ENCODE assay signal across 8 cellular contexts in the genomic region with DNA sequence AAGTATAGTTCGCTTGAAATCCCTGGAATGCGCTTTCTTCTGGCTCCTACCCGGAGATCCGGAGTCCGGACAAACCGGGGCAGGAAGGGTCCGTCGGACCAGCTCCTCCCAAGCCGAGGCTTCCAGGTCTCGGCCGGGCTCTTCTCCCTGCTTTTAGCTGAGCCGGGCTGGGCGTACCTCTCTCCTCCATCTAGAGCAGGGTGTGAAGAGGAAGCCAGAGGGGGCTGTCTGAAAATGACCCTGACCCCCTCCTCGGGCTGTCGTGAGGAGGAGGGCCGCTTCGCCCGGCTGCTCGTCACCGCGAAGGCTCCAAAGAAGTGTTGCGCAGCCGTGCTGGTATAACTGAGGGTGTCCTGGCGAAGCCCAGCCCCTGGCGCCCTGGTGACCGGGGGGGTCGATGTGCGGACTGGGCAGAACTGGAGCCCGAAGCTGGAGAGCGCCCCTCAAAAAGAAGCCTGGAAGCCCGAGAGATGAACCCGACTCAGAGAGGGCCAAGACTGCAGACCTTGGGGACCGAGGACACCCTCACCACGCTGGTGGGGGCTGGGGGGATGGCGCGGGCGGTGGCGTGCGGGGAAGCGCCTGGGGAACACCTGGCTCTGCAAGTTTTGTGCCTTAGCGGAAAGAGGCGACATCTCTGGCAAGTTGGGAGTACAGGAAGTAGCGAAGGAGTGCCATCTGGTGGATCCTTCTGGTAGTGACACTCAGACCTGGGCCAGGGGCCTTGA. TPM values are rescaled to one million over a fixed set of nuclear protein-coding genes. Genes with fewer than 3 reads are reported as not detected.
DNase-seq lines count a peak whose midpoint lies in the region; ATAC-seq, FAIRE-seq and TF ChIP-seq lines count a peak whose summit lies in the region.

No MANE protein-coding gene starts in this region.

- peak overlapping the region; percentile 60 to 81 (median 62) for H3K4me3 ChIP-seq in HepG2 (replicated peaks in 1 of 3; ENCODE audit: insufficient read depth in 1 of 3, low read depth in 2 of 3, low read length in 3 of 3)

- peak; percentile 17 for ATAC-seq in HepG2
- no peak for ATAC-seq in GM19395 (IDR thresholded peaks at IDR 0.05; ENCODE audit: unreplicated experiment)

- in situ Hi-C loops in HepG2 (cut with HindIII; ENCODE audit: extremely low pct_ligation_motif_present, low pct_unique_long_range_greater_than_20kb) = loop anchor here (5.0 kb wide), 1 partner anchor 35 kb away; a partner anchor contains a TSS

- peak; percentile 81 for TF ChIP-seq RAD21 in HepG2 (CRISPR knock-in tag; IDR thresholded peaks at IDR 0.05)

- DNase-seq in DMS153 treated with DMSO at 0.1 percent for 48 hours (lab: John Stamatoyannopoulos, UW; ENCODE audit: unreplicated experiment) (peak; percentile 58), HFFc6 (peak; percentile 77), NCI-H226 (peak; percentile 44), HepG2 (ENCODE audit: low spot score) (peak; percentile 81)
- DNase-seq in activated CD4-positive, alpha-beta T cell treated with anti-CD3 and anti-CD28 coated beads for 4 hours = peak; percentile 67 to 80
- DNase-seq in stimulated activated CD4-positive, alpha-beta T cell treated with anti-CD3 and anti-CD28 coated beads, Interleukin-2, amount 100 ng/mL, for 4 hours (ENCODE audit: low read depth) = peak; percentile 69

- H3K9me3 Mint-ChIP-seq in HFFc6 = no peaks in the 10 kb centered on the region
- H3K9me3 Mint-ChIP-seq in dendritic cell treated with granulocyte-macrophage colony-stimulating factor and Interleukin-4, amounts not matched to agents 40 ng/mL and 50 ng/mL, for 4 days = no peaks in the 10 kb centered on the region

- H3K4me3 Mint-ChIP-seq in HFFc6 = peak overlapping the region; percentile 88
- H3K4me3 Mint-ChIP-seq in dendritic cell treated with granulocyte-macrophage colony-stimulating factor and Interleukin-4, amounts not matched to agents 40 ng/mL and 50 ng/mL, for 4 days = peak overlapping the region; percentile 79

- no TSS peak for BruUV-seq in HepG2 (replicated peaks; lab: Mats Ljungman, UMichigan)

- no peaks in the 10 kb centered on the region for H3K36me3 Mint-ChIP-seq in HFFc6 (ENCODE audit: low read depth)
- no peaks in the 10 kb centered on the region for H3K36me3 Mint-ChIP-seq in dendritic cell treated with granulocyte-macrophage colony-stimulating factor and Interleukin-4, amounts not matched to agents 40 ng/mL and 50 ng/mL, for 4 days (ENCODE audit: low read depth)

- WGBS in HepG2 (ENCODE audit: low lambda C conversion rate) = 1% methylated on average over 35 of the region's 43 CpGs

- POLR2A ChIA-PET in HepG2 (lab: Yijun Ruan, JAX) = interaction anchor here (0.8 to 9.0 kb wide), 7 partner anchors 12 to 74 kb away, joined by 3 to 141 read pairs (median 8); no protein-coding TSS in a partner anchor

- TF ChIP-seq CTCF in HFFc6 (IDR thresholded peaks at IDR 0.05) (peak; percentile 94), HepG2 (CRISPR knock-in tag; IDR thresholded peaks at IDR 0.05) (peak; percentile 88)

- peak; percentile 81 for FAIRE-seq in HepG2 (lab: Jason Lieb, UNC)

- TF ChIP-seq EP300 in HepG2 (IDR thresholded peaks at IDR 0.05; ENCODE audit: low read depth in 2 of 2, low read length in 2 of 2) (peak in 1 of 2 experiments; percentile 38; a peak in 1 of 4 replicates), HepG2 (CRISPR knock-in tag; IDR thresholded peaks at IDR 0.05; ENCODE audit: borderline replicate concordance) (no peak; the same call in 1 of the 2 replicates)

- peak overlapping the region; percentile 99 for H3K4me2 ChIP-seq in HepG2 (ENCODE audit: low read depth, low read length)

- CTCF ChIA-PET in HepG2 (lab: Yijun Ruan, JAX; ENCODE audit: low intra/inter-chr PET ratio, low total read pairs) = interaction anchor here (1.4 to 3.8 kb wide), 5 partner anchors 8 to 48 kb away, joined by 3 to 45 read pairs (median 13); no protein-coding TSS in a partner anchor

- H3K36me3 ChIP-seq in HepG2 (replicated peaks in 1 of 2; ENCODE audit: control insufficient read depth in 1 of 2, insufficient read depth in 2 of 2, low read length in 2 of 2) = no peaks in the 10 kb centered on the region

- peaks cover 2 to 16% of the 10 kb centered on the region in 2 experiments; a peak in 4 of 5 replicates for H3K27me3 ChIP-seq in HepG2 (ENCODE audit: control insufficient read depth in 1 of 2, insufficient read depth in 2 of 2, low read length in 2 of 2)

- H3K9ac ChIP-seq in HepG2 (ENCODE audit: insufficient read depth, low read depth, low read length) = peak overlapping the region; percentile 73

- H2AFZ ChIP-seq in HepG2 (ENCODE audit: low read length) = no peak overlapping the region

- peak in 1 of 2 experiments; percentile 36; a peak in 1 of 4 replicates for TF ChIP-seq POLR2A in HepG2 (IDR thresholded peaks at IDR 0.05; ENCODE audit: insufficient read depth in 1 of 2, low read depth in 2 of 2, low read length in 2 of 2)

- peak overlapping the region; percentile 81 for H3K27ac ChIP-seq in HepG2 (ENCODE audit: extremely low read length, insufficient read depth, low read length)

- H4K20me1 ChIP-seq in HepG2 (ENCODE audit: insufficient read depth, low read length) = no peaks in the 10 kb centered on the region

- peaks cover 14% of the 10 kb centered on the region for H3K27me3 Mint-ChIP-seq in HFFc6 (ENCODE audit: insufficient read depth)
- H3K27me3 Mint-ChIP-seq in dendritic cell treated with granulocyte-macrophage colony-stimulating factor and Interleukin-4, amounts not matched to agents 40 ng/mL and 50 ng/mL, for 4 days = peaks cover 50% of the 10 kb centered on the region

- peaks cover 12% of the 10 kb centered on the region for H3K79me2 ChIP-seq in HepG2 (ENCODE audit: insufficient read depth, low read length)

- intact Hi-C loops in dendritic cell treated with granulocyte-macrophage colony-stimulating factor and Interleukin-4, amounts not matched to agents 40 ng/mL and 50 ng/mL, for 4 days (cut with micrococcal nuclease) = loop anchor here (1.0 to 2.0 kb wide), 3 partner anchors 7 to 49 kb away; no protein-coding TSS in a partner anchor
- intact Hi-C loops in HepG2 (cut with micrococcal nuclease; ENCODE audit: unreplicated experiment) = loop anchor here (1.0 to 5.0 kb wide), 3 partner anchors 7 to 49 kb away; a partner anchor contains a TSS

- peaks cover 34% of the 10 kb centered on the region for H3K4me1 ChIP-seq in HepG2 (ENCODE audit: insufficient read depth, low read length)

- H3K27ac Mint-ChIP-seq in HFFc6 = peak overlapping the region; percentile 61
- H3K27ac Mint-ChIP-seq in dendritic cell treated with granulocyte-macrophage colony-stimulating factor and Interleukin-4, amounts not matched to agents 40 ng/mL and 50 ng/mL, for 4 days = peak overlapping the region; percentile 40

- no peaks in the 10 kb centered on the region for H3K9me3 ChIP-seq in HepG2 (ENCODE audit: low read length)

- peaks cover 49% of the 10 kb centered on the region for H3K4me1 Mint-ChIP-seq in HFFc6 (ENCODE audit: low read depth)
- peaks cover 90% of the 10 kb centered on the region for H3K4me1 Mint-ChIP-seq in dendritic cell treated with granulocyte-macrophage colony-stimulating factor and Interleukin-4, amounts not matched to agents 40 ng/mL and 50 ng/mL, for 4 days (ENCODE audit: low read depth)

RNA-seq across cellular contexts. Expression of a gene that starts 5.7 kb away (rescaled TPM):
- 10 to 100 TPM; 14.5 to 21.1 (median 19.9) TPM for total RNA-seq in HFFc6 (2021; fragmentation: NEBNext Ultra II Directional; extraction: Animal tissue kit (Norgen Biotek cat#: 25700))
- total RNA-seq in HepG2 (2016; rRNA removed; fragmentation: Illumina TruSeq; extraction: Trizol) = 18.0 and 27.7 TPM in 2 replicates
- total RNA-seq in HepG2 (2016; cell fraction: cytosol; rRNA removed; fragmentation: Illumina TruSeq; extraction: Trizol; ENCODE audit: low read depth) = 8.5 and 8.9 TPM in 2 replicates
- total RNA-seq in HepG2 (2016; cell fraction: insoluble cytoplasmic fraction; rRNA removed; fragmentation: Illumina TruSeq; extraction: Trizol) = 14.9 and 26.2 TPM in 2 replicates
- 21.1 and 23.2 TPM in 2 replicates for total RNA-seq in HepG2 (2016; cell fraction: membrane; rRNA removed; fragmentation: Illumina TruSeq; extraction: Trizol)
- total RNA-seq in HepG2 (2016; cell fraction: nucleus; rRNA removed; fragmentation: Illumina TruSeq; extraction: Trizol) = 32.0 and 35.5 TPM in 2 replicates
- 16.7 and 16.8 TPM in 2 replicates for polyA plus RNA-seq in HepG2 (2011; rRNA removed)
- polyA plus RNA-seq in HepG2 (2011; cell fraction: cytosol; rRNA removed) = 12.0 and 21.9 TPM in 2 replicates
- 46.9 and 60.7 TPM in 2 replicates for polyA plus RNA-seq in HepG2 (2011; cell fraction: nucleus; rRNA removed)
- polyA plus RNA-seq in HepG2 (2012) = 10.6 and 15.7 TPM in 2 replicates
- 6.1 and 8.0 TPM in 2 replicates for polyA plus RNA-seq in HepG2 (2016; cell fraction: cytosol; fragmentation: Illumina TruSeq; extraction: Trizol; ENCODE audit: low read depth)
- 14.9 and 20.6 TPM in 2 replicates for polyA plus RNA-seq in HepG2 (2016; cell fraction: insoluble cytoplasmic fraction; fragmentation: Illumina TruSeq; extraction: Trizol; ENCODE audit: low read depth)
- polyA plus RNA-seq in HepG2 (2016; cell fraction: membrane; fragmentation: Illumina TruSeq; extraction: Trizol; ENCODE audit: low read depth) = 16.2 and 17.5 TPM in 2 replicates
- polyA plus RNA-seq in HepG2 (2016; cell fraction: nucleus; fragmentation: Illumina TruSeq; extraction: Trizol; ENCODE audit: insufficient read depth, low read depth) = 52.2 and 57.1 TPM in 2 replicates
- 32.5 and 65.2 TPM in 2 replicates for polyA minus RNA-seq in HepG2 (2011; rRNA and poly(A)+ RNA removed; ENCODE audit: low replicate concordance)
- polyA minus RNA-seq in HepG2 (2011; cell fraction: cytosol; rRNA and poly(A)+ RNA removed) = 8.6 and 15.6 TPM in 2 replicates
- 36.6 and 46.4 TPM in 2 replicates for polyA minus RNA-seq in HepG2 (2011; cell fraction: nucleus; rRNA and poly(A)+ RNA removed)

RNA-seq across cellular contexts. Expression of a gene that starts 36.5 kb away (rescaled TPM):
- 10 to 100 TPM; 44.1 to 57.4 (median 50.5) TPM for total RNA-seq in HFFc6 (2021; fragmentation: NEBNext Ultra II Directional; extraction: Animal tissue kit (Norgen Biotek cat#: 25700))
- total RNA-seq in HepG2 (2016; rRNA removed; fragmentation: Illumina TruSeq; extraction: Trizol) = 11.9 and 16.8 TPM in 2 replicates
- 2.4 and 4.1 TPM in 2 replicates for total RNA-seq in HepG2 (2016; cell fraction: cytosol; rRNA removed; fragmentation: Illumina TruSeq; extraction: Trizol; ENCODE audit: low read depth)
- 10.6 and 15.0 TPM in 2 replicates for total RNA-seq in HepG2 (2016; cell fraction: insoluble cytoplasmic fraction; rRNA removed; fragmentation: Illumina TruSeq; extraction: Trizol)
- 9.3 and 10.0 TPM in 2 replicates for total RNA-seq in HepG2 (2016; cell fraction: membrane; rRNA removed; fragmentation: Illumina TruSeq; extraction: Trizol)
- total RNA-seq in HepG2 (2016; cell fraction: nucleus; rRNA removed; fragmentation: Illumina TruSeq; extraction: Trizol) = 18.9 and 21.6 TPM in 2 replicates
- 71.5 and 86.1 TPM in 2 replicates for polyA plus RNA-seq in HepG2 (2011; rRNA removed)
- 38.5 and 39.6 TPM in 2 replicates for polyA plus RNA-seq in HepG2 (2011; cell fraction: cytosol; rRNA removed)
- 337 and 354 TPM in 2 replicates for polyA plus RNA-seq in HepG2 (2011; cell fraction: nucleus; rRNA removed)
- polyA plus RNA-seq in HepG2 (2012) = 24.0 and 38.4 TPM in 2 replicates
- polyA plus RNA-seq in HepG2 (2016; cell fraction: cytosol; fragmentation: Illumina TruSeq; extraction: Trizol; ENCODE audit: low read depth) = 3.0 and 4.5 TPM in 2 replicates
- polyA plus RNA-seq in HepG2 (2016; cell fraction: insoluble cytoplasmic fraction; fragmentation: Illumina TruSeq; extraction: Trizol; ENCODE audit: low read depth) = 14.7 and 15.8 TPM in 2 replicates
- polyA plus RNA-seq in HepG2 (2016; cell fraction: membrane; fragmentation: Illumina TruSeq; extraction: Trizol; ENCODE audit: low read depth) = 9.2 and 10.1 TPM in 2 replicates
- polyA plus RNA-seq in HepG2 (2016; cell fraction: nucleus; fragmentation: Illumina TruSeq; extraction: Trizol; ENCODE audit: insufficient read depth, low read depth) = 49.5 and 57.7 TPM in 2 replicates
- polyA minus RNA-seq in HepG2 (2011; rRNA and poly(A)+ RNA removed; ENCODE audit: low replicate concordance) = 78.6 and 219 TPM in 2 replicates
- 20.9 and 30.7 TPM in 2 replicates for polyA minus RNA-seq in HepG2 (2011; cell fraction: cytosol; rRNA and poly(A)+ RNA removed)
- polyA minus RNA-seq in HepG2 (2011; cell fraction: nucleus; rRNA and poly(A)+ RNA removed) = 46.2 and 58.2 TPM in 2 replicates

RNA-seq across cellular contexts. Expression of a gene that starts 36.6 kb away (rescaled TPM):
- 1 to 10 TPM; 1.1 to 1.9 (median 1.2) TPM for total RNA-seq in HFFc6 (2021; fragmentation: NEBNext Ultra II Directional; extraction: Animal tissue kit (Norgen Biotek cat#: 25700))
- 0.60 and 0.73 TPM in 2 replicates for total RNA-seq in HepG2 (2016; rRNA removed; fragmentation: Illumina TruSeq; extraction: Trizol)
- total RNA-seq in HepG2 (2016; cell fraction: cytosol; rRNA removed; fragmentation: Illumina TruSeq; extraction: Trizol; ENCODE audit: low read depth) = 0.51 and 0.62 TPM in 2 replicates
- total RNA-seq in HepG2 (2016; cell fraction: insoluble cytoplasmic fraction; rRNA removed; fragmentation: Illumina TruSeq; extraction: Trizol) = 0.42 and 1.1 TPM in 2 replicates
- 0.40 and 0.65 TPM in 2 replicates for total RNA-seq in HepG2 (2016; cell fraction: membrane; rRNA removed; fragmentation: Illumina TruSeq; extraction: Trizol)
- 1.1 and 1.3 TPM in 2 replicates for total RNA-seq in HepG2 (2016; cell fraction: nucleus; rRNA removed; fragmentation: Illumina TruSeq; extraction: Trizol)
- 0.58 and 0.78 TPM in 2 replicates for polyA plus RNA-seq in HepG2 (2011; rRNA removed)
- 0.42 TPM in 2 replicates for polyA plus RNA-seq in HepG2 (2011; cell fraction: cytosol; rRNA removed)
- 3.9 and 4.2 TPM in 2 replicates for polyA plus RNA-seq in HepG2 (2011; cell fraction: nucleus; rRNA removed)
- 1.4 and 1.9 TPM in 2 replicates for polyA plus RNA-seq in HepG2 (2012)
- polyA plus RNA-seq in HepG2 (2016; cell fraction: cytosol; fragmentation: Illumina TruSeq; extraction: Trizol; ENCODE audit: low read depth) = 0.14 and 0.16 TPM in 2 replicates
- polyA plus RNA-seq in HepG2 (2016; cell fraction: insoluble cytoplasmic fraction; fragmentation: Illumina TruSeq; extraction: Trizol; ENCODE audit: low read depth) = 0.49 and 0.68 TPM in 2 replicates
- polyA plus RNA-seq in HepG2 (2016; cell fraction: membrane; fragmentation: Illumina TruSeq; extraction: Trizol; ENCODE audit: low read depth) = 0.29 and 0.30 TPM in 2 replicates
- polyA plus RNA-seq in HepG2 (2016; cell fraction: nucleus; fragmentation: Illumina TruSeq; extraction: Trizol; ENCODE audit: insufficient read depth, low read depth) = 1.2 and 1.4 TPM in 2 replicates
- polyA minus RNA-seq in HepG2 (2011; rRNA and poly(A)+ RNA removed; ENCODE audit: low replicate concordance) = 1.4 and 3.3 TPM in 2 replicates
- polyA minus RNA-seq in HepG2 (2011; cell fraction: cytosol; rRNA and poly(A)+ RNA removed) = 0.49 TPM in 1 of 2 replicates, not detected in the other
- 1.2 and 1.3 TPM in 2 replicates for polyA minus RNA-seq in HepG2 (2011; cell fraction: nucleus; rRNA and poly(A)+ RNA removed)
